In genomic region chr21:29133796-29134195, GRCh38 we compare ENCODE assay signal across 21 cellular contexts. TPM values are rescaled to one million over a fixed set of nuclear protein-coding genes. Genes with fewer than 3 reads are reported as not detected.
DNase-seq lines count a peak whose midpoint lies in the region; ATAC-seq, FAIRE-seq and TF ChIP-seq lines count a peak whose summit lies in the region.
"Had no signal": no experiment of that assay in that cellular context is flagged by ENCODE, and none has a peak within 500 bp of the region (broad histone marks: within the 10 kb centered on the region; RNA-seq: fewer than 3 reads in every experiment).

No MANE protein-coding gene starts in this region.

- no peak overlapping the region for H3K4me3 ChIP-seq in HepG2 (replicated peaks in 1 of 3; ENCODE audit: insufficient read depth in 1 of 3, low read depth in 2 of 3, low read length in 3 of 3)
- no peak overlapping the region for H3K4me3 ChIP-seq in right lobe of liver
- no peak overlapping the region for H3K4me3 ChIP-seq in astrocyte (ENCODE audit: insufficient read depth, low read depth, low read length)
- no peak overlapping the region for H3K4me3 ChIP-seq in vagina
- H3K4me3 ChIP-seq: GM23248 had no signal

- H3K4me1 ChIP-seq in HepG2 (ENCODE audit: insufficient read depth, low read length), result no peaks in the 10 kb centered on the region
- no peaks in the 10 kb centered on the region for H3K4me1 ChIP-seq in right lobe of liver
- H3K4me1 ChIP-seq in astrocyte (ENCODE audit: insufficient read depth, low read length), result peaks cover 14% of the 10 kb centered on the region
- H3K4me1 ChIP-seq in vagina, result no peaks in the 10 kb centered on the region

- H3K36me3 Mint-ChIP-seq in astrocyte (ENCODE audit: low read depth, unreplicated experiment) (peaks cover 16% of the 10 kb centered on the region), type B pancreatic cell (no peaks in the 10 kb centered on the region)

- 30% methylated on average over 3 of the region's 5 CpGs for WGBS in HepG2 (ENCODE audit: low lambda C conversion rate)
- 78% methylated on average over 4 of the region's 5 CpGs for WGBS in right lobe of liver (ENCODE audit: insufficient coverage, low coverage, low lambda C conversion rate, missing lambda C conversion rate)

- H2AFZ ChIP-seq in HepG2 (ENCODE audit: low read length), result no peak overlapping the region
- H2AFZ ChIP-seq in astrocyte (ENCODE audit: low read depth, low read length), result no peak overlapping the region
- H2AFZ ChIP-seq: GM23248 had no signal

- H3K27me3 ChIP-seq in HepG2 (ENCODE audit: control insufficient read depth in 1 of 2, insufficient read depth in 2 of 2, low read length in 2 of 2) (peaks cover 0 to 2% of the 10 kb centered on the region in 2 experiments; a peak in 2 of 5 replicates), right lobe of liver (no peaks in the 10 kb centered on the region), astrocyte (ENCODE audit: insufficient read depth, low read length) (no peaks in the 10 kb centered on the region), vagina (no peaks in the 10 kb centered on the region)

- H3K27ac ChIP-seq in HepG2 (ENCODE audit: extremely low read length, insufficient read depth, low read length), result no peak overlapping the region
- H3K27ac ChIP-seq in right lobe of liver, result no peak overlapping the region
- H3K27ac ChIP-seq in astrocyte (ENCODE audit: low read depth, low read length), result no peak overlapping the region
- H3K27ac ChIP-seq in vagina, result no peak overlapping the region
- H3K27ac ChIP-seq: C4-2B, GM23248 had no signal

- H3K4me3 Mint-ChIP-seq in astrocyte (ENCODE audit: unreplicated experiment) (no peak overlapping the region), type B pancreatic cell (peak overlapping the region; percentile 58)

- BruUV-seq in HepG2 (replicated peaks; lab: Mats Ljungman, UMichigan), result no TSS peak

- in situ Hi-C loops in HepG2 (cut with HindIII; ENCODE audit: extremely low pct_ligation_motif_present, low pct_unique_long_range_greater_than_20kb), result no loop called here

- TF ChIP-seq EP300 in HepG2 (IDR thresholded peaks at IDR 0.05; ENCODE audit: low read depth in 2 of 2, low read length in 2 of 2), result no peak
- TF ChIP-seq EP300 in HepG2 (CRISPR knock-in tag; IDR thresholded peaks at IDR 0.05; ENCODE audit: borderline replicate concordance), result no peak

- H3K27ac Mint-ChIP-seq in astrocyte (ENCODE audit: unreplicated experiment) (no peak overlapping the region), type B pancreatic cell (peak overlapping the region; percentile 97)

- intact Hi-C loops in HepG2 (cut with micrococcal nuclease; ENCODE audit: unreplicated experiment) (no loop called here), right lobe of liver (cut with DNase I) (no loop called here), vagina (cut with DNase I) (no loop called here)

- TF ChIP-seq POLR2A in HepG2 (IDR thresholded peaks at IDR 0.05; ENCODE audit: insufficient read depth in 1 of 2, low read depth in 2 of 2, low read length in 2 of 2) (no peak), right lobe of liver (IDR thresholded peaks at IDR 0.05) (no peak), vagina (IDR thresholded peaks at IDR 0.05) (no peak)

- H3K9me3 ChIP-seq in HepG2 (ENCODE audit: low read length) (no peaks in the 10 kb centered on the region), right lobe of liver (no peaks in the 10 kb centered on the region), astrocyte (ENCODE audit: insufficient read depth, low read depth, low read length) (no peaks in the 10 kb centered on the region), vagina (no peaks in the 10 kb centered on the region)

- H4K20me1 ChIP-seq in HepG2 (ENCODE audit: insufficient read depth, low read length) (no peaks in the 10 kb centered on the region), astrocyte (ENCODE audit: insufficient read depth, low read length) (no peaks in the 10 kb centered on the region)

- POLR2A ChIA-PET in HepG2 (lab: Yijun Ruan, JAX), result no interaction called here

- H3K4me2 ChIP-seq in HepG2 (ENCODE audit: low read depth, low read length) (no peak overlapping the region), astrocyte (ENCODE audit: low read length) (peak overlapping the region; percentile 84)

- peaks cover 27% of the 10 kb centered on the region for H3K4me1 Mint-ChIP-seq in astrocyte (ENCODE audit: low read depth, unreplicated experiment)
- H3K4me1 Mint-ChIP-seq in type B pancreatic cell (ENCODE audit: unreplicated experiment), result peaks cover 8% of the 10 kb centered on the region

- H3K9ac ChIP-seq in HepG2 (ENCODE audit: insufficient read depth, low read depth, low read length) (no peak overlapping the region), astrocyte (ENCODE audit: low read length) (no peak overlapping the region)
- H3K9ac ChIP-seq: GM23248 had no signal

- FAIRE-seq in HepG2 (lab: Jason Lieb, UNC) (no peak), astrocyte (lab: Jason Lieb, UNC) (no peak)
- FAIRE-seq: A204.1, G401.6, GM12891 had no signal

- H3K36me3 ChIP-seq in HepG2 (replicated peaks in 1 of 2; ENCODE audit: control insufficient read depth in 1 of 2, insufficient read depth in 2 of 2, low read length in 2 of 2) (no peaks in the 10 kb centered on the region), right lobe of liver (no peaks in the 10 kb centered on the region), astrocyte (ENCODE audit: insufficient read depth, low read length) (peaks cover 21% of the 10 kb centered on the region), vagina (no peaks in the 10 kb centered on the region)

- TF ChIP-seq RAD21 in HepG2 (CRISPR knock-in tag; IDR thresholded peaks at IDR 0.05), result no peak

- no peak for TF ChIP-seq CTCF in HepG2 (CRISPR knock-in tag; IDR thresholded peaks at IDR 0.05)
- no peak for TF ChIP-seq CTCF in right lobe of liver (IDR thresholded peaks at IDR 0.05)
- TF ChIP-seq CTCF in astrocyte (IDR thresholded peaks at IDR 0.05; ENCODE audit: insufficient read depth, low read depth, low read length), result no peak
- TF ChIP-seq CTCF in type B pancreatic cell (conservative IDR thresholded peaks at IDR 0.05), result no peak
- TF ChIP-seq CTCF in vagina (IDR thresholded peaks at IDR 0.05), result no peak

- DNase-seq in HepG2 (ENCODE audit: low spot score) (no peak), right lobe of liver (no peak), astrocyte (ENCODE audit: low read depth) (peak; percentile 64), left kidney (ENCODE audit: low read depth, low spot score) (peak; percentile 40), type B pancreatic cell (ENCODE audit: extremely low spot score, unreplicated experiment) (no peak), vagina (ENCODE audit: extremely low spot score in 2 of 2) (no peak), NCI-H1436 treated with DMSO at 0.1 percent for 48 hours (lab: John Stamatoyannopoulos, UW) (no peak), cerebellum (ENCODE audit: low spot score) (no peak)
- DNase-seq: COR-L47, DMS53, GM23248, Kasumi-1, NCI-H2029 treated with DMSO at 0.1 percent for 48 hours, NCI-H446 treated with DMSO at 0.1 percent for 48 hours, Right ventricle myocardium superior had no signal

- H3K9me3 Mint-ChIP-seq in astrocyte (ENCODE audit: unreplicated experiment) (peaks cover 2% of the 10 kb centered on the region), type B pancreatic cell (peaks cover 5% of the 10 kb centered on the region)

- CTCF ChIA-PET in HepG2 (lab: Yijun Ruan, JAX; ENCODE audit: low intra/inter-chr PET ratio, low total read pairs), result no interaction called here

- H3K79me2 ChIP-seq in HepG2 (ENCODE audit: insufficient read depth, low read length) (no peaks in the 10 kb centered on the region), astrocyte (ENCODE audit: insufficient read depth, low read length) (peaks cover 44% of the 10 kb centered on the region)

- ATAC-seq in HepG2 (no peak), right lobe of liver (no peak)
- ATAC-seq: Panc1, SK-N-SH treated with all-trans-retinoic acid at 6 μM for 48 hours had no signal

- H3K27me3 Mint-ChIP-seq in astrocyte (ENCODE audit: low read depth, unreplicated experiment) (no peaks in the 10 kb centered on the region), type B pancreatic cell (no peaks in the 10 kb centered on the region)

TF ChIP-seq in HepG2, 621 proteins besides CTCF, POLR2A, EP300 and RAD21 (continues in another document):
- TF ChIP-seq CEBPB (IDR thresholded peaks at IDR 0.05; ENCODE audit: borderline replicate concordance, low read depth, low read length), result peak; percentile 17; the same call in 1 of the 2 replicates

RNA-seq across cellular contexts. Expression of gene MAP3K7CL, which starts 3.4 kb away (rescaled TPM):
- total RNA-seq in HepG2 (2016; rRNA removed; fragmentation: Illumina TruSeq; extraction: Trizol) (0.15 TPM in 1 of 2 replicates, not detected in the other), right lobe of liver (1 to 10 TPM; 2.0 to 3.5 (median 2.8) TPM), astrocyte (67.3 and 75.2 TPM in 2 replicates), type B pancreatic cell (ENCODE audit: low replicate concordance) (5.3 TPM in 1 of 2 replicates, not detected in the other), vagina (6.9 TPM), cerebellum (2.5 TPM)
- total RNA-seq in HepG2 (2016; cell fraction: cytosol; rRNA removed; fragmentation: Illumina TruSeq; extraction: Trizol; ENCODE audit: low read depth), result not detected in 2 replicates
- total RNA-seq in HepG2 (2016; cell fraction: insoluble cytoplasmic fraction; rRNA removed; fragmentation: Illumina TruSeq; extraction: Trizol), result 0.37 TPM in 1 of 2 replicates, not detected in the other
- not detected in 2 replicates for total RNA-seq in HepG2 (2016; cell fraction: membrane; rRNA removed; fragmentation: Illumina TruSeq; extraction: Trizol)
- not detected in 2 replicates for total RNA-seq in HepG2 (2016; cell fraction: nucleus; rRNA removed; fragmentation: Illumina TruSeq; extraction: Trizol)
- 0.04 TPM in 1 of 2 replicates, not detected in the other for polyA plus RNA-seq in HepG2 (2011; rRNA removed)
- 0.04 TPM in 1 of 2 replicates, not detected in the other for polyA plus RNA-seq in HepG2 (2011; cell fraction: cytosol; rRNA removed)
- not detected in 2 replicates for polyA plus RNA-seq in HepG2 (2011; cell fraction: nucleus; rRNA removed)
- polyA plus RNA-seq in HepG2 (2012), result not detected in 2 replicates
- polyA plus RNA-seq in HepG2 (2016; cell fraction: cytosol; fragmentation: Illumina TruSeq; extraction: Trizol; ENCODE audit: low read depth), result 0.18 TPM in 1 of 2 replicates, not detected in the other
- not detected in 2 replicates for polyA plus RNA-seq in HepG2 (2016; cell fraction: insoluble cytoplasmic fraction; fragmentation: Illumina TruSeq; extraction: Trizol; ENCODE audit: low read depth)
- polyA plus RNA-seq in HepG2 (2016; cell fraction: membrane; fragmentation: Illumina TruSeq; extraction: Trizol; ENCODE audit: low read depth), result 0.13 and 0.19 TPM in 2 replicates
- polyA plus RNA-seq in HepG2 (2016; cell fraction: nucleus; fragmentation: Illumina TruSeq; extraction: Trizol; ENCODE audit: insufficient read depth, low read depth), result not detected in 2 replicates
- polyA minus RNA-seq in HepG2 (2011; rRNA and poly(A)+ RNA removed; ENCODE audit: low replicate concordance), result 5.5 TPM in 1 of 2 replicates, not detected in the other
- not detected in 2 replicates for polyA minus RNA-seq in HepG2 (2011; cell fraction: cytosol; rRNA and poly(A)+ RNA removed)
- not detected in 2 replicates for polyA minus RNA-seq in HepG2 (2011; cell fraction: nucleus; rRNA and poly(A)+ RNA removed)

Comparison
In these comparisons a context has a peak if more than half of its experiments do, and no peak if none do; other contexts are left out.
1. DNase-seq: peak in astrocyte (single experiment) and left kidney (single experiment); none in HepG2 (single experiment), right lobe of liver (0 of 3), type B pancreatic cell (single experiment), vagina (0 of 2), NCI-H1436 treated with DMSO at 0.1 percent for 48 hours (single experiment) and cerebellum (single experiment).